ENCODE assay signal across 8 cellular contexts in genomic region chr17:6574689-6575595, GRCh38. TPM values are rescaled to one million over a fixed set of nuclear protein-coding genes. Genes with fewer than 3 reads are reported as not detected.
DNase-seq lines count a peak whose midpoint lies in the region; ATAC-seq and TF ChIP-seq lines count a peak whose summit lies in the region.

No MANE protein-coding gene starts in this region.

- TF ChIP-seq POLR2A in GM18505 (IDR thresholded peaks at IDR 0.05; ENCODE audit: borderline replicate concordance, extremely low read depth, insufficient read depth, insufficient read length), result no peak

- H3K4me1 Mint-ChIP-seq in activated T-helper 17 cell treated with anti-CD3 and anti-CD28 coated beads, Interleukin-2, amount 50 U/mL, for 72 hours, result peaks cover 13% of the 10 kb centered on the region

- no peaks in the 10 kb centered on the region for H3K27me3 ChIP-seq in DOHH2 (ENCODE audit: control insufficient read depth, low read length)

- no peaks in the 10 kb centered on the region for H3K9me3 Mint-ChIP-seq in activated T-helper 17 cell treated with anti-CD3 and anti-CD28 coated beads, Interleukin-2, amount 50 U/mL, for 72 hours

- H3K4me2 ChIP-seq in DOHH2 (ENCODE audit: low read length), result peak overlapping the region; percentile 47

- DNase-seq in Kasumi-1 (lab: John Stamatoyannopoulos, UW) (peak; percentile 35 to 51), iPS-NIHi11 (ENCODE audit: low spot score) (peak; percentile 40), RPMI8226 (no peak), putamen (ENCODE audit: low spot score) (no peak)
- DNase-seq in stimulated activated CD4-positive, alpha-beta T cell treated with anti-CD3 and anti-CD28 coated beads, Interleukin-4, amount 100 ng/mL, for 1 hour, result peak; percentile 21

- peaks cover 14% of the 10 kb centered on the region for H3K36me3 ChIP-seq in DOHH2 (ENCODE audit: control insufficient read depth, low read length)

- peaks cover 40% of the 10 kb centered on the region for H3K36me3 Mint-ChIP-seq in activated T-helper 17 cell treated with anti-CD3 and anti-CD28 coated beads, Interleukin-2, amount 50 U/mL, for 72 hours (ENCODE audit: low read depth)

- TF ChIP-seq CTCF in DOHH2 (IDR thresholded peaks at IDR 0.05; ENCODE audit: low read depth, low read length, poor library complexity, severe bottlenecking), result no peak

- H3K9me2 ChIP-seq in DOHH2 (replicated peaks; ENCODE audit: control insufficient read depth, low read length), result no peaks in the 10 kb centered on the region

- peak overlapping the region; percentile 6; the same call in 1 of the 2 replicates for H3K4me3 ChIP-seq in DOHH2 (ENCODE audit: low read length)

- H3K27ac Mint-ChIP-seq in activated T-helper 17 cell treated with anti-CD3 and anti-CD28 coated beads, Interleukin-2, amount 50 U/mL, for 72 hours, result peak overlapping the region; percentile 75

- H3K27ac ChIP-seq in DOHH2 (ENCODE audit: low read depth, low read length), result no peak overlapping the region

- H3K4me3 Mint-ChIP-seq in activated T-helper 17 cell treated with anti-CD3 and anti-CD28 coated beads, Interleukin-2, amount 50 U/mL, for 72 hours, result peak overlapping the region; percentile 36

- H3F3A ChIP-seq in DOHH2 (ENCODE audit: control insufficient read depth, insufficient read depth), result no peaks in the 10 kb centered on the region

- H3K27me3 Mint-ChIP-seq in activated T-helper 17 cell treated with anti-CD3 and anti-CD28 coated beads, Interleukin-2, amount 50 U/mL, for 72 hours, result no peaks in the 10 kb centered on the region

- no peaks in the 10 kb centered on the region for H3K79me2 ChIP-seq in DOHH2 (ENCODE audit: control insufficient read depth, low read length)

- peaks cover 15% of the 10 kb centered on the region for H3K4me1 ChIP-seq in DOHH2 (ENCODE audit: control insufficient read depth, low read length)

- H4K20me1 ChIP-seq in DOHH2 (ENCODE audit: control insufficient read depth, insufficient read depth, low read depth, low read length), result no peaks in the 10 kb centered on the region

- H3K9me3 ChIP-seq in DOHH2 (ENCODE audit: control insufficient read depth, insufficient read depth, low read length), result no peaks in the 10 kb centered on the region

- peak; percentile 96 for ATAC-seq in activated T-helper 17 cell treated with anti-CD3 and anti-CD28 coated beads, Interleukin-2, amount 50 U/mL, for 72 hours (replicated peaks)
- no peak for ATAC-seq in GM18505 (IDR thresholded peaks at IDR 0.05; ENCODE audit: unreplicated experiment)

RNA-seq across cellular contexts. Expression of gene PITPNM3, which starts 18.6 kb away (rescaled TPM):
- total RNA-seq in activated T-helper 17 cell treated with anti-CD3 and anti-CD28 coated beads, Interleukin-2, amount 50 U/mL, for 72 hours, result 1 to 10 TPM in 1 of 2 donors, under 1 TPM in 1; 0.73 to 1.4 TPM

Comparison
In these comparisons a context has a peak if more than half of its experiments do, and no peak if none do; other contexts are left out.
1. DNase-seq: peak in Kasumi-1 (2 of 2), iPS-NIHi11 (single experiment) and stimulated activated CD4-positive, alpha-beta T cell treated with anti-CD3 and anti-CD28 coated beads, Interleukin-4, amount 100 ng/mL, for 1 hour (single experiment); none in RPMI8226 (single experiment) and putamen (single experiment).